1 cellular context compared by ENCODE assay signal in the genomic region with DNA sequence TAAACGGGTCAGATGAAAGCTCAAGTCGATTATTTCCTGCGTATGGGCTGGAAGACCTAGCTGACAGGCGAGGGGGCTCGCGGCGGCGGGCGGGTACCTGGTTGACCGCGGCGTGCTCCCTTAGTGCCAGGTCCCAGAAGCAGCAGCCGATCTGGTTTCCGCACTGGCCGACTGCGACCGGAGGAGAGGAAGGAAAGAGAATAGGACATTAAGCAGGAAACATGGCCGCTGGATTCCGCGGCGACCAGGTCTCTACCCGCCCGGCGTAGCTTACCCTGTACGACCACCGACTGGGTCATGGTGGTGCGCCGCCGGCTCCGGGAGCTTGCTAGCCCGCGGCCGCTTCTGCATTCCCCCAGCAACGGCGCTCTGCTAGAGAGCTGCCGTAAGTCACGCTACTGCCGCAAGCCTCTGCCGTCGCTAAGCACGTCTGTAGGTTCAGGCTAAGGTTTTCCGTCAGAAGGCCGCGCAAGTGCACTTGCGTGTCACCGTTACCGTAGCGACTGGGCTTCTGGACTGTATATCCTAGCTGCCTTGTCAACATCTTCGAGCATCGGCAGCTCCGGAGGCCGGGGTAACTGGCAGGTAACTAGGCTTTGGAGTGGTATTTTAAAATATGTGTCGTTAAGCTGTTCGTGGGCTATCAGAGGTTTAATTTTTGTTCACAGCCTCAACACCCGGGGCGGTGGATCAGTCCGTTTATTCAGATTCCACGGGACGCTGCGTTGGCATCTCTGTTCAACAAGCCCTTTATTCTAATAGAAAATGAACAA.
TF ChIP-seq lines count a peak whose summit lies in the region.

A gene with protein sequence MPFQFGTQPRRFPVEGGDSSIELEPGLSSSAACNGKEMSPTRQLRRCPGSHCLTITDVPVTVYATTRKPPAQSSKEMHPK (plus strand): TSS at position 456 of the 773 bp plus-strand sequence. CDS start 11,693 bp downstream, outside the sequence.
A gene with protein sequence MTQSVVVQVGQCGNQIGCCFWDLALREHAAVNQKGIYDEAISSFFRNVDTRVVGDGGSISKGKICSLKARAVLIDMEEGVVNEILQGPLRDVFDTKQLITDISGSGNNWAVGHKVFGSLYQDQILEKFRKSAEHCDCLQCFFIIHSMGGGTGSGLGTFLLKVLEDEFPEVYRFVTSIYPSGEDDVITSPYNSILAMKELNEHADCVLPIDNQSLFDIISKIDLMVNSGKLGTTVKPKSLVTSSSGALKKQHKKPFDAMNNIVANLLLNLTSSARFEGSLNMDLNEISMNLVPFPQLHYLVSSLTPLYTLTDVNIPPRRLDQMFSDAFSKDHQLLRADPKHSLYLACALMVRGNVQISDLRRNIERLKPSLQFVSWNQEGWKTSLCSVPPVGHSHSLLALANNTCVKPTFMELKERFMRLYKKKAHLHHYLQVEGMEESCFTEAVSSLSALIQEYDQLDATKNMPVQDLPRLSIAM (minus strand): TSS at position 347 of the 773 bp plus-strand sequence. CDS start 48 bp downstream, at position 299.

TF ChIP-seq in HepG2, 621 proteins besides CTCF, POLR2A, EP300 and RAD21 (continued from another document and continues in another):
- peak; percentile 83; the same call in 1 of the 2 replicates for TF ChIP-seq YEATS2 (CRISPR knock-in tag; IDR thresholded peaks at IDR 0.05; ENCODE audit: borderline replicate concordance)
- peak; percentile 26 for TF ChIP-seq AGO2 (optimal IDR thresholded peaks at IDR 0.05; ENCODE audit: low read depth, low read length)
- TF ChIP-seq, protein P1, sequence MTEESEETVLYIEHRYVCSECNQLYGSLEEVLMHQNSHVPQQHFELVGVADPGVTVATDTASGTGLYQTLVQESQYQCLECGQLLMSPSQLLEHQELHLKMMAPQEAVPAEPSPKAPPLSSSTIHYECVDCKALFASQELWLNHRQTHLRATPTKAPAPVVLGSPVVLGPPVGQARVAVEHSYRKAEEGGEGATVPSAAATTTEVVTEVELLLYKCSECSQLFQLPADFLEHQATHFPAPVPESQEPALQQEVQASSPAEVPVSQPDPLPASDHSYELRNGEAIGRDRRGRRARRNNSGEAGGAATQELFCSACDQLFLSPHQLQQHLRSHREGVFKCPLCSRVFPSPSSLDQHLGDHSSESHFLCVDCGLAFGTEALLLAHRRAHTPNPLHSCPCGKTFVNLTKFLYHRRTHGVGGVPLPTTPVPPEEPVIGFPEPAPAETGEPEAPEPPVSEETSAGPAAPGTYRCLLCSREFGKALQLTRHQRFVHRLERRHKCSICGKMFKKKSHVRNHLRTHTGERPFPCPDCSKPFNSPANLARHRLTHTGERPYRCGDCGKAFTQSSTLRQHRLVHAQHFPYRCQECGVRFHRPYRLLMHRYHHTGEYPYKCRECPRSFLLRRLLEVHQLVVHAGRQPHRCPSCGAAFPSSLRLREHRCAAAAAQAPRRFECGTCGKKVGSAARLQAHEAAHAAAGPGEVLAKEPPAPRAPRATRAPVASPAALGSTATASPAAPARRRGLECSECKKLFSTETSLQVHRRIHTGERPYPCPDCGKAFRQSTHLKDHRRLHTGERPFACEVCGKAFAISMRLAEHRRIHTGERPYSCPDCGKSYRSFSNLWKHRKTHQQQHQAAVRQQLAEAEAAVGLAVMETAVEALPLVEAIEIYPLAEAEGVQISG (CRISPR knock-in tag; IDR thresholded peaks at IDR 0.05), result peak; percentile 84
- TF ChIP-seq REPIN1 (CRISPR knock-in tag; IDR thresholded peaks at IDR 0.05; ENCODE audit: borderline replicate concordance, low read depth), result peak; percentile 92
- peak; percentile 19; the same call in 1 of the 2 replicates for TF ChIP-seq SIN3A (IDR thresholded peaks at IDR 0.05; ENCODE audit: borderline replicate concordance, low read depth, low read length)
- TF ChIP-seq, protein P2, sequence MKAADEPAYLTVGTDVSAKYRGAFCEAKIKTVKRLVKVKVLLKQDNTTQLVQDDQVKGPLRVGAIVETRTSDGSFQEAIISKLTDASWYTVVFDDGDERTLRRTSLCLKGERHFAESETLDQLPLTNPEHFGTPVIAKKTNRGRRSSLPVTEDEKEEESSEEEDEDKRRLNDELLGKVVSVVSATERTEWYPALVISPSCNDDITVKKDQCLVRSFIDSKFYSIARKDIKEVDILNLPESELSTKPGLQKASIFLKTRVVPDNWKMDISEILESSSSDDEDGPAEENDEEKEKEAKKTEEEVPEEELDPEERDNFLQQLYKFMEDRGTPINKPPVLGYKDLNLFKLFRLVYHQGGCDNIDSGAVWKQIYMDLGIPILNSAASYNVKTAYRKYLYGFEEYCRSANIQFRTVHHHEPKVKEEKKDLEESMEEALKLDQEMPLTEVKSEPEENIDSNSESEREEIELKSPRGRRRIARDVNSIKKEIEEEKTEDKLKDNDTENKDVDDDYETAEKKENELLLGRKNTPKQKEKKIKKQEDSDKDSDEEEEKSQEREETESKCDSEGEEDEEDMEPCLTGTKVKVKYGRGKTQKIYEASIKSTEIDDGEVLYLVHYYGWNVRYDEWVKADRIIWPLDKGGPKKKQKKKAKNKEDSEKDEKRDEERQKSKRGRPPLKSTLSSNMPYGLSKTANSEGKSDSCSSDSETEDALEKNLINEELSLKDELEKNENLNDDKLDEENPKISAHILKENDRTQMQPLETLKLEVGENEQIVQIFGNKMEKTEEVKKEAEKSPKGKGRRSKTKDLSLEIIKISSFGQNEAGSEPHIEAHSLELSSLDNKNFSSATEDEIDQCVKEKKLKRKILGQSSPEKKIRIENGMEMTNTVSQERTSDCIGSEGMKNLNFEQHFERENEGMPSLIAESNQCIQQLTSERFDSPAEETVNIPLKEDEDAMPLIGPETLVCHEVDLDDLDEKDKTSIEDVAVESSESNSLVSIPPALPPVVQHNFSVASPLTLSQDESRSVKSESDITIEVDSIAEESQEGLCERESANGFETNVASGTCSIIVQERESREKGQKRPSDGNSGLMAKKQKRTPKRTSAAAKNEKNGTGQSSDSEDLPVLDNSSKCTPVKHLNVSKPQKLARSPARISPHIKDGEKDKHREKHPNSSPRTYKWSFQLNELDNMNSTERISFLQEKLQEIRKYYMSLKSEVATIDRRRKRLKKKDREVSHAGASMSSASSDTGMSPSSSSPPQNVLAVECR (CRISPR knock-in tag; IDR thresholded peaks at IDR 0.05; ENCODE audit: borderline replicate concordance), result peak; percentile 93
- TF ChIP-seq, protein P3, sequence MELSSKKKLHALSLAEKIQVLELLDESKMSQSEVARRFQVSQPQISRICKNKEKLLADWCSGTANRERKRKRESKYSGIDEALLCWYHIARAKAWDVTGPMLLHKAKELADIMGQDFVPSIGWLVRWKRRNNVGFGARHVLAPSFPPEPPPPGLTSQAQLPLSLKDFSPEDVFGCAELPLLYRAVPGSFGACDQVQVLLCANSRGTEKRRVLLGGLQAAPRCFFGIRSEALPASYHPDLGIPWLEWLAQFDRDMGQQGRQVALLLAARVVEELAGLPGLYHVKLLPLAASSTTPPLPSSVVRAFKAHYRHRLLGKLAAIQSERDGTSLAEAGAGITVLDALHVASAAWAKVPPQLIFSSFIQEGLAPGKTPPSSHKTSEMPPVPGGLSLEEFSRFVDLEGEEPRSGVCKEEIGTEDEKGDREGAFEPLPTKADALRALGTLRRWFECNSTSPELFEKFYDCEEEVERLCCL (CRISPR knock-in tag; IDR thresholded peaks at IDR 0.05; ENCODE audit: borderline replicate concordance), result peak; percentile 70; the same call in 1 of the 2 replicates
- TF ChIP-seq, protein P4, sequence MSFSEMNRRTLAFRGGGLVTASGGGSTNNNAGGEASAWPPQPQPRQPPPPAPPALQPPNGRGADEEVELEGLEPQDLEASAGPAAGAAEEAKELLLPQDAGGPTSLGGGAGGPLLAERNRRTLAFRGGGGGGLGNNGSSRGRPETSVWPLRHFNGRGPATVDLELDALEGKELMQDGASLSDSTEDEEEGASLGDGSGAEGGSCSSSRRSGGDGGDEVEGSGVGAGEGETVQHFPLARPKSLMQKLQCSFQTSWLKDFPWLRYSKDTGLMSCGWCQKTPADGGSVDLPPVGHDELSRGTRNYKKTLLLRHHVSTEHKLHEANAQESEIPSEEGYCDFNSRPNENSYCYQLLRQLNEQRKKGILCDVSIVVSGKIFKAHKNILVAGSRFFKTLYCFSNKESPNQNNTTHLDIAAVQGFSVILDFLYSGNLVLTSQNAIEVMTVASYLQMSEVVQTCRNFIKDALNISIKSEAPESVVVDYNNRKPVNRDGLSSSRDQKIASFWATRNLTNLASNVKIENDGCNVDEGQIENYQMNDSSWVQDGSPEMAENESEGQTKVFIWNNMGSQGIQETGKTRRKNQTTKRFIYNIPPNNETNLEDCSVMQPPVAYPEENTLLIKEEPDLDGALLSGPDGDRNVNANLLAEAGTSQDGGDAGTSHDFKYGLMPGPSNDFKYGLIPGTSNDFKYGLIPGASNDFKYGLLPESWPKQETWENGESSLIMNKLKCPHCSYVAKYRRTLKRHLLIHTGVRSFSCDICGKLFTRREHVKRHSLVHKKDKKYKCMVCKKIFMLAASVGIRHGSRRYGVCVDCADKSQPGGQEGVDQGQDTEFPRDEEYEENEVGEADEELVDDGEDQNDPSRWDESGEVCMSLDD (CRISPR knock-in tag; IDR thresholded peaks at IDR 0.05; ENCODE audit: borderline replicate concordance), result peak; percentile 69; the same call in 1 of the 2 replicates
- TF ChIP-seq NR2F6 (IDR thresholded peaks at IDR 0.05), result no peak
- TF ChIP-seq NR2F6 (CRISPR knock-in tag; IDR thresholded peaks at IDR 0.05), result peak; percentile 36; the same call in 1 of the 2 replicates
- TF ChIP-seq KDM1A (CRISPR knock-in tag; IDR thresholded peaks at IDR 0.05), result no peak
- TF ChIP-seq, protein P5, sequence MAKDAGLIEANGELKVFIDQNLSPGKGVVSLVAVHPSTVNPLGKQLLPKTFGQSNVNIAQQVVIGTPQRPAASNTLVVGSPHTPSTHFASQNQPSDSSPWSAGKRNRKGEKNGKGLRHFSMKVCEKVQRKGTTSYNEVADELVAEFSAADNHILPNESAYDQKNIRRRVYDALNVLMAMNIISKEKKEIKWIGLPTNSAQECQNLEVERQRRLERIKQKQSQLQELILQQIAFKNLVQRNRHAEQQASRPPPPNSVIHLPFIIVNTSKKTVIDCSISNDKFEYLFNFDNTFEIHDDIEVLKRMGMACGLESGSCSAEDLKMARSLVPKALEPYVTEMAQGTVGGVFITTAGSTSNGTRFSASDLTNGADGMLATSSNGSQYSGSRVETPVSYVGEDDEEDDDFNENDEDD (CRISPR knock-in tag; IDR thresholded peaks at IDR 0.05; ENCODE audit: borderline replicate concordance), result 0 out of 2 replicates have a peak, but pooled peaks have one; percentile 53
- TF ChIP-seq, protein P6, sequence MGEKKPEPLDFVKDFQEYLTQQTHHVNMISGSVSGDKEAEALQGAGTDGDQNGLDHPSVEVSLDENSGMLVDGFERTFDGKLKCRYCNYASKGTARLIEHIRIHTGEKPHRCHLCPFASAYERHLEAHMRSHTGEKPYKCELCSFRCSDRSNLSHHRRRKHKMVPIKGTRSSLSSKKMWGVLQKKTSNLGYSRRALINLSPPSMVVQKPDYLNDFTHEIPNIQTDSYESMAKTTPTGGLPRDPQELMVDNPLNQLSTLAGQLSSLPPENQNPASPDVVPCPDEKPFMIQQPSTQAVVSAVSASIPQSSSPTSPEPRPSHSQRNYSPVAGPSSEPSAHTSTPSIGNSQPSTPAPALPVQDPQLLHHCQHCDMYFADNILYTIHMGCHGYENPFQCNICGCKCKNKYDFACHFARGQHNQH (CRISPR knock-in tag; IDR thresholded peaks at IDR 0.05), result peak; percentile 92; the same call in 1 of the 2 replicates
- TF ChIP-seq HNRNPLL (IDR thresholded peaks at IDR 0.05; ENCODE audit: low read depth, low read length, poor library complexity, severe bottlenecking), result peak; percentile 100
- TF ChIP-seq, protein P7, sequence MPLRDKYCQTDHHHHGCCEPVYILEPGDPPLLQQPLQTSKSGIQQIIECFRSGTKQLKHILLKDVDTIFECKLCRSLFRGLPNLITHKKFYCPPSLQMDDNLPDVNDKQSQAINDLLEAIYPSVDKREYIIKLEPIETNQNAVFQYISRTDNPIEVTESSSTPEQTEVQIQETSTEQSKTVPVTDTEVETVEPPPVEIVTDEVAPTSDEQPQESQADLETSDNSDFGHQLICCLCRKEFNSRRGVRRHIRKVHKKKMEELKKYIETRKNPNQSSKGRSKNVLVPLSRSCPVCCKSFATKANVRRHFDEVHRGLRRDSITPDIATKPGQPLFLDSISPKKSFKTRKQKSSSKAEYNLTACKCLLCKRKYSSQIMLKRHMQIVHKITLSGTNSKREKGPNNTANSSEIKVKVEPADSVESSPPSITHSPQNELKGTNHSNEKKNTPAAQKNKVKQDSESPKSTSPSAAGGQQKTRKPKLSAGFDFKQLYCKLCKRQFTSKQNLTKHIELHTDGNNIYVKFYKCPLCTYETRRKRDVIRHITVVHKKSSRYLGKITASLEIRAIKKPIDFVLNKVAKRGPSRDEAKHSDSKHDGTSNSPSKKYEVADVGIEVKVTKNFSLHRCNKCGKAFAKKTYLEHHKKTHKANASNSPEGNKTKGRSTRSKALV (CRISPR knock-in tag; IDR thresholded peaks at IDR 0.05), result 0 out of 2 replicates have a peak, but pooled peaks have one; percentile 30
- peak; percentile 100 for TF ChIP-seq NAIF1 (CRISPR knock-in tag; IDR thresholded peaks at IDR 0.05; ENCODE audit: borderline replicate concordance)
- TF ChIP-seq HCFC1 (IDR thresholded peaks at IDR 0.05; ENCODE audit: low read depth, low read length), result peak; percentile 45
- TF ChIP-seq TSC22D2 (CRISPR knock-in tag; IDR thresholded peaks at IDR 0.05; ENCODE audit: borderline replicate concordance), result peak; percentile 86; the same call in 1 of the 2 replicates
- TF ChIP-seq MED8 (CRISPR knock-in tag; IDR thresholded peaks at IDR 0.05; ENCODE audit: insufficient replicate concordance), result no peak
- no peak; the same call in none of the 2 replicates for TF ChIP-seq ZNF292 (CRISPR knock-in tag; IDR thresholded peaks at IDR 0.05; ENCODE audit: borderline replicate concordance, low read depth)
- TF ChIP-seq MED1 (CRISPR knock-in tag; IDR thresholded peaks at IDR 0.05), result peak; percentile 54
- TF ChIP-seq RFX5 (IDR thresholded peaks at IDR 0.05; ENCODE audit: low read depth, low read length), result peak; percentile 72
- peak; percentile 88; the same call in 1 of the 2 replicates for TF ChIP-seq ZNF792 (CRISPR knock-in tag; IDR thresholded peaks at IDR 0.05)
- peak; percentile 96 for TF ChIP-seq KDM5B (CRISPR knock-in tag; IDR thresholded peaks at IDR 0.05; ENCODE audit: borderline replicate concordance)
- TF ChIP-seq, protein P8, sequence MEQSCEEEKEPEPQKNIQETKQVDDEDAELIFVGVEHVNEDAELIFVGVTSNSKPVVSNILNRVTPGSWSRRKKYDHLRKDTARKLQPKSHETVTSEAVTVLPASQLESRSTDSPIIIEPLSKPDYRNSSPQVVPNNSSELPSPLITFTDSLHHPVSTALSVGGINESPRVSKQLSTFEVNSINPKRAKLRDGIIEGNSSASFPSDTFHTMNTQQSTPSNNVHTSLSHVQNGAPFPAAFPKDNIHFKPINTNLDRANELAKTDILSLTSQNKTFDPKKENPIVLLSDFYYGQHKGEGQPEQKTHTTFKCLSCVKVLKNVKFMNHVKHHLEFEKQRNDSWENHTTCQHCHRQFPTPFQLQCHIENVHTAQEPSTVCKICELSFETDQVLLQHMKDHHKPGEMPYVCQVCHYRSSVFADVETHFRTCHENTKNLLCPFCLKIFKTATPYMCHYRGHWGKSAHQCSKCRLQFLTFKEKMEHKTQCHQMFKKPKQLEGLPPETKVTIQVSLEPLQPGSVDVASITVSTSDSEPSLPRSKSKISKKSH (CRISPR knock-in tag; IDR thresholded peaks at IDR 0.05; ENCODE audit: borderline replicate concordance), result peak; percentile 86; the same call in 1 of the 2 replicates
- TF ChIP-seq PAX8 (CRISPR knock-in tag; IDR thresholded peaks at IDR 0.05; ENCODE audit: borderline replicate concordance), result no peak
- no peak for TF ChIP-seq TCF7 (IDR thresholded peaks at IDR 0.05; ENCODE audit: low read depth)
- TF ChIP-seq CCDC6 (CRISPR knock-in tag; IDR thresholded peaks at IDR 0.05), result peak; percentile 87
- peak; percentile 91 for TF ChIP-seq RFX3 (CRISPR knock-in tag; IDR thresholded peaks at IDR 0.05)
- TF ChIP-seq ZNF335 (CRISPR knock-in tag; IDR thresholded peaks at IDR 0.05), result peak; percentile 81; the same call in 1 of the 2 replicates
- no peak for TF ChIP-seq HNRNPUL1 (IDR thresholded peaks at IDR 0.05; ENCODE audit: low read depth, low read length)
